In the genomic region with DNA sequence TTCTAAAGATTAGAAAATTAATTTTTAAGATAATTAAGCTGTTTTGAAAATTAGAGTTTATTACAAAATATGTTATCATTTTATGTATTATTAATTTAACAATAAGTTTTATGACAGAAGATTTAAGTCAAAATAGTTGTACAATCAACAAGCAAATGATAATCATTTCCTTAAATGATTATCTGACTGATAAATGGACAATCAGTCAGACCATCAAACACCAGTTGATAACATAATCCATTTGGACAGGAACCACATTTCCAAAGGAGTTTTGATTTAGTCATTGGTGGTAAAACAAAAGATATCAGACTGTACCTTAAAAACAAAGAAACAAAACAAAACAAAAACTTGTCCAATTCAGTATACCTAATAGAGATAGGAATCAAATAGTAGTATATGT, we compare ENCODE assay signal across 2 cellular contexts.
A peak's percentile ranks its signal among the peaks of the same experiment; 100 is the strongest.
TF ChIP-seq lines count a peak whose summit lies in the region.

No MANE protein-coding gene starts in this region.

TF ChIP-seq in HEK293, 187 proteins besides CTCF, POLR2A, EP300 and RAD21:
- TF ChIP-seq FEZF1 (tag by site-specific recombination; IDR thresholded peaks at IDR 0.05): 0 out of 2 replicates have a peak, but pooled peaks have one; percentile 29
- TF ChIP-seq, protein P1, sequence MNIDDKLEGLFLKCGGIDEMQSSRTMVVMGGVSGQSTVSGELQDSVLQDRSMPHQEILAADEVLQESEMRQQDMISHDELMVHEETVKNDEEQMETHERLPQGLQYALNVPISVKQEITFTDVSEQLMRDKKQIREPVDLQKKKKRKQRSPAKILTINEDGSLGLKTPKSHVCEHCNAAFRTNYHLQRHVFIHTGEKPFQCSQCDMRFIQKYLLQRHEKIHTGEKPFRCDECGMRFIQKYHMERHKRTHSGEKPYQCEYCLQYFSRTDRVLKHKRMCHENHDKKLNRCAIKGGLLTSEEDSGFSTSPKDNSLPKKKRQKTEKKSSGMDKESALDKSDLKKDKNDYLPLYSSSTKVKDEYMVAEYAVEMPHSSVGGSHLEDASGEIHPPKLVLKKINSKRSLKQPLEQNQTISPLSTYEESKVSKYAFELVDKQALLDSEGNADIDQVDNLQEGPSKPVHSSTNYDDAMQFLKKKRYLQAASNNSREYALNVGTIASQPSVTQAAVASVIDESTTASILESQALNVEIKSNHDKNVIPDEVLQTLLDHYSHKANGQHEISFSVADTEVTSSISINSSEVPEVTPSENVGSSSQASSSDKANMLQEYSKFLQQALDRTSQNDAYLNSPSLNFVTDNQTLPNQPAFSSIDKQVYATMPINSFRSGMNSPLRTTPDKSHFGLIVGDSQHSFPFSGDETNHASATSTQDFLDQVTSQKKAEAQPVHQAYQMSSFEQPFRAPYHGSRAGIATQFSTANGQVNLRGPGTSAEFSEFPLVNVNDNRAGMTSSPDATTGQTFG (tag by site-specific recombination; IDR thresholded peaks at IDR 0.05; ENCODE audit: borderline replicate concordance): no peak

TF ChIP-seq in HepG2, 621 proteins besides CTCF, POLR2A, EP300 and RAD21:
- TF ChIP-seq PHF21A (CRISPR knock-in tag; IDR thresholded peaks at IDR 0.05): no peak
- 0 out of 2 replicates have a peak, but pooled peaks have one; percentile 21 for TF ChIP-seq AFF4 (CRISPR knock-in tag; IDR thresholded peaks at IDR 0.05)
- TF ChIP-seq TARDBP (CRISPR knock-in tag; IDR thresholded peaks at IDR 0.05): 0 out of 2 replicates have a peak, but pooled peaks have one; percentile 31
- no peak for TF ChIP-seq HMG20A (CRISPR knock-in tag; IDR thresholded peaks at IDR 0.05; ENCODE audit: borderline replicate concordance)
